In the genomic region with DNA sequence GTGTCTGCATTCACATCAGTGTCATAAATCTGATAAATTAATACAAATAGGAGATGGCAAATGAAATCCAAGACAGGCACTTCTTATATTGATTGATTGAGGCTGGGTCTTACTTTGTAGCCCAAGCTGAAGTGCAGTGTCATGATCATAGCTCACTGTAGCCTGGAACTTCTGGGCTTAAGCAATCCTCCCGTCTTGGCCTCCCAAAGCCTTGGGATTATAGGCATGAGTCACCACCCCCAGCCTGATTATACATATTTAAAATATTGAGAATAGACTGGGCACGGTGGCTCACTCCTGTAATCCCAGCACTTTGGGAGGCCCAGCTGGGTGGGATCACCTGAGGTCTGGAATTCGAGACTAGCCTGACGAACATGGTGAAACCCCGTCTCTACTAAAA, we compare ENCODE assay signal across 25 cellular contexts. TPM values are rescaled to one million over a fixed set of nuclear protein-coding genes. Genes with fewer than 3 reads are reported as not detected.
DNase-seq lines count a peak whose midpoint lies in the region; ATAC-seq, FAIRE-seq and TF ChIP-seq lines count a peak whose summit lies in the region.
"Had no signal": no experiment of that assay in that cellular context is flagged by ENCODE, and none has a peak within 500 bp of the region (broad histone marks: within the 10 kb centered on the region; RNA-seq: fewer than 3 reads in every experiment).

No MANE protein-coding gene starts in this region.

- H3K27ac ChIP-seq in RWPE1 (peak overlapping the region; percentile 29; the same call in 1 of the 2 replicates), fibroblast of lung (ENCODE audit: insufficient read depth, low read length) (no peak overlapping the region), subcutaneous abdominal adipose tissue (ENCODE audit: low read depth, low read length) (peak overlapping the region; percentile 17)
- H3K27ac ChIP-seq: body of pancreas, hepatocyte, tibial nerve had no signal

- DNase-seq in activated T-cell treated with anti-CD3 and anti-CD28 coated beads, Interleukin-2, amount 50 U/mL, for 24 hours: no peak
- DNase-seq in activated T-cell treated with anti-CD3 and anti-CD28 coated beads, Interleukin-2, amount 50 U/mL, for 4 hours: no peak
- DNase-seq in RWPE1 (ENCODE audit: low spot score) (no peak), fibroblast of lung (ENCODE audit: low read depth in 2 of 2) (peak; percentile 20 to 47), iPS-NIHi7 (ENCODE audit: extremely low spot score) (no peak), SIG-M5 (lab: John Stamatoyannopoulos, UW) (no peak), urothelium cell line (ENCODE audit: low spot score) (no peak)
- DNase-seq: activated naive CD4-positive, alpha-beta T cell treated with anti-CD3 and anti-CD28 coated beads, Interleukin-2, amount 50 U/mL, for 16 hours; activated T-cell treated with anti-CD3 and anti-CD28 coated beads for 4 hours; body of pancreas; CD4-positive, alpha-beta memory T cell; DND-41; mesendoderm; NCI-H1092; NCI-H2107; psoas muscle; stimulated activated CD4-positive, alpha-beta T cell treated with anti-CD3 and anti-CD28 coated beads, Interleukin-12 subunit alpha, Interleukin-12 subunit beta, amount 100 ng/mL, for 4 hours had no signal

- no peak for FAIRE-seq in urothelium cell line (lab: Jason Lieb, UNC)
- FAIRE-seq: A204.1, RCC 7860 had no signal

- H3K4me2 ChIP-seq in fibroblast of lung (ENCODE audit: extremely low read depth, insufficient read depth, low read length): no peak overlapping the region
- H3K4me2 ChIP-seq: hepatocyte had no signal

- H3K4me3 Mint-ChIP-seq in activated T-cell treated with anti-CD3 and anti-CD28 coated beads, Interleukin-2, amount 50 U/mL, for 24 hours: no peak overlapping the region
- no peak overlapping the region for H3K4me3 Mint-ChIP-seq in activated T-cell treated with anti-CD3 and anti-CD28 coated beads, Interleukin-2, amount 50 U/mL, for 4 hours
- H3K4me3 Mint-ChIP-seq: CD4-positive, alpha-beta memory T cell; dendritic cell treated with granulocyte-macrophage colony-stimulating factor and Interleukin-4, amounts not matched to agents 40 ng/mL and 50 ng/mL, for 4 days; stimulated activated memory B cell treated with anti-CD40 and anti-IgM and Interleukin-4, amounts not matched to agents 10 μg/mL and 1 μg/mL and 100 μg/mL, for 72 hours had no signal

- H3K4me1 ChIP-seq in fibroblast of lung (ENCODE audit: control insufficient read depth, extremely low read depth, insufficient read depth, low read length) (no peaks in the 10 kb centered on the region), subcutaneous abdominal adipose tissue (ENCODE audit: control insufficient read depth in 5 of 5, insufficient read depth in 5 of 5, low read length in 5 of 5) (peaks cover 0 to 15% (median 9%) of the 10 kb centered on the region in 5 donors)
- H3K4me1 ChIP-seq: body of pancreas had no signal

- H3K9me3 Mint-ChIP-seq in activated T-cell treated with anti-CD3 and anti-CD28 coated beads, Interleukin-2, amount 50 U/mL, for 24 hours: no peaks in the 10 kb centered on the region
- H3K9me3 Mint-ChIP-seq in activated T-cell treated with anti-CD3 and anti-CD28 coated beads, Interleukin-2, amount 50 U/mL, for 4 hours: no peaks in the 10 kb centered on the region
- H3K9me3 Mint-ChIP-seq: CD4-positive, alpha-beta memory T cell; dendritic cell treated with granulocyte-macrophage colony-stimulating factor and Interleukin-4, amounts not matched to agents 40 ng/mL and 50 ng/mL, for 4 days; stimulated activated memory B cell treated with anti-CD40 and anti-IgM and Interleukin-4, amounts not matched to agents 10 μg/mL and 1 μg/mL and 100 μg/mL, for 72 hours had no signal

- POLR2A ChIA-PET in RWPE1 (lab: Yijun Ruan, JAX; ENCODE audit: low non-redundant PET): no interaction called here

- H3K9me3 ChIP-seq in fibroblast of lung (ENCODE audit: control insufficient read depth, insufficient read depth, low read depth, low read length) (no peaks in the 10 kb centered on the region), subcutaneous abdominal adipose tissue (ENCODE audit: control insufficient read depth in 5 of 5, low read length in 5 of 5) (no peaks in the 10 kb centered on the region)
- H3K9me3 ChIP-seq: body of pancreas, psoas muscle, tibial nerve had no signal

- H3K9ac ChIP-seq in fibroblast of lung (ENCODE audit: insufficient read depth, low read length): no peak overlapping the region
- no peak overlapping the region for H3K9ac ChIP-seq in subcutaneous abdominal adipose tissue (ENCODE audit: low read length in 5 of 5)

- peaks cover 67% of the 10 kb centered on the region for H3K79me2 ChIP-seq in fibroblast of lung (ENCODE audit: control insufficient read depth, insufficient read depth, low read length)

- no peaks in the 10 kb centered on the region for H3K27me3 Mint-ChIP-seq in activated T-cell treated with anti-CD3 and anti-CD28 coated beads, Interleukin-2, amount 50 U/mL, for 24 hours
- no peaks in the 10 kb centered on the region for H3K27me3 Mint-ChIP-seq in activated T-cell treated with anti-CD3 and anti-CD28 coated beads, Interleukin-2, amount 50 U/mL, for 4 hours (ENCODE audit: low read depth)
- H3K27me3 Mint-ChIP-seq: CD4-positive, alpha-beta memory T cell; dendritic cell treated with granulocyte-macrophage colony-stimulating factor and Interleukin-4, amounts not matched to agents 40 ng/mL and 50 ng/mL, for 4 days; stimulated activated memory B cell treated with anti-CD40 and anti-IgM and Interleukin-4, amounts not matched to agents 10 μg/mL and 1 μg/mL and 100 μg/mL, for 72 hours had no signal

- TF ChIP-seq CTCF in RWPE1 (conservative IDR thresholded peaks at IDR 0.05; ENCODE audit: low read depth): no peak
- no peak for TF ChIP-seq CTCF in fibroblast of lung (conservative IDR thresholded peaks at IDR 0.05 in 1 of 2, IDR thresholded peaks at IDR 0.05 in 1 of 2; ENCODE audit: low read depth in 1 of 2, low read length in 2 of 2)

- peaks cover 6% of the 10 kb centered on the region for H3K36me3 ChIP-seq in fibroblast of lung (ENCODE audit: control insufficient read depth, insufficient read depth, low read length)
- peaks cover 3 to 11% (median 7%) of the 10 kb centered on the region in 5 donors for H3K36me3 ChIP-seq in subcutaneous abdominal adipose tissue (ENCODE audit: control insufficient read depth in 5 of 5, insufficient read depth in 5 of 5, low read length in 5 of 5)

- H3K27ac Mint-ChIP-seq in activated T-cell treated with anti-CD3 and anti-CD28 coated beads, Interleukin-2, amount 50 U/mL, for 24 hours: peak overlapping the region; percentile 26
- H3K27ac Mint-ChIP-seq: dendritic cell treated with granulocyte-macrophage colony-stimulating factor and Interleukin-4, amounts not matched to agents 40 ng/mL and 50 ng/mL, for 4 days; stimulated activated memory B cell treated with anti-CD40 and anti-IgM and Interleukin-4, amounts not matched to agents 10 μg/mL and 1 μg/mL and 100 μg/mL, for 72 hours had no signal

- H3K27me3 ChIP-seq in fibroblast of lung (ENCODE audit: control insufficient read depth, insufficient read depth, low read length) (no peaks in the 10 kb centered on the region), subcutaneous abdominal adipose tissue (ENCODE audit: control insufficient read depth in 5 of 5, insufficient read depth in 4 of 5, low read length in 5 of 5) (no peaks in the 10 kb centered on the region)
- H3K27me3 ChIP-seq: body of pancreas, hepatocyte, tibial nerve had no signal

- no peak overlapping the region for H2AFZ ChIP-seq in fibroblast of lung (ENCODE audit: low read length)
- H2AFZ ChIP-seq: hepatocyte had no signal

- no peak overlapping the region for H3K4me3 ChIP-seq in fibroblast of lung (replicated peaks in 1 of 4; ENCODE audit: control extremely low read depth in 1 of 4, insufficient read depth in 1 of 4, low read depth in 3 of 4, low read length in 4 of 4)
- no peak overlapping the region for H3K4me3 ChIP-seq in subcutaneous abdominal adipose tissue (ENCODE audit: low read depth in 1 of 5, low read length in 5 of 5)
- H3K4me3 ChIP-seq: body of pancreas, hepatocyte, psoas muscle, tibial nerve had no signal

- H3K4me1 Mint-ChIP-seq in activated T-cell treated with anti-CD3 and anti-CD28 coated beads, Interleukin-2, amount 50 U/mL, for 24 hours (ENCODE audit: low read depth): peaks cover 24% of the 10 kb centered on the region
- H3K4me1 Mint-ChIP-seq in activated T-cell treated with anti-CD3 and anti-CD28 coated beads, Interleukin-2, amount 50 U/mL, for 4 hours (ENCODE audit: low read depth): peaks cover 6% of the 10 kb centered on the region

- CTCF ChIA-PET in RWPE1 (lab: Yijun Ruan, JAX): no interaction called here

- no peaks in the 10 kb centered on the region for H4K20me1 ChIP-seq in fibroblast of lung (ENCODE audit: control insufficient read depth, extremely low read depth, insufficient read depth, low read length)

- no peak for ATAC-seq in activated T-cell treated with anti-CD3 and anti-CD28 coated beads, Interleukin-2, amount 50 U/mL, for 4 hours
- ATAC-seq: body of pancreas; HCT116; stimulated activated memory B cell treated with anti-CD40 and anti-IgM and Interleukin-4, amounts not matched to agents 10 μg/mL and 1 μg/mL and 100 μg/mL, for 72 hours had no signal

- H3K36me3 Mint-ChIP-seq in activated T-cell treated with anti-CD3 and anti-CD28 coated beads, Interleukin-2, amount 50 U/mL, for 24 hours (ENCODE audit: low read depth): peaks cover 64% of the 10 kb centered on the region
- H3K36me3 Mint-ChIP-seq in activated T-cell treated with anti-CD3 and anti-CD28 coated beads, Interleukin-2, amount 50 U/mL, for 4 hours (ENCODE audit: insufficient read depth): peaks cover 18% of the 10 kb centered on the region

RNA-seq across cellular contexts. Expression of a gene that starts 51.3 kb away (rescaled TPM):
- total RNA-seq in activated T-cell treated with anti-CD3 and anti-CD28 coated beads, Interleukin-2, amount 50 U/mL, for 4 hours: 10 to 100 TPM; 79.9 to 96.2 (median 95.5) TPM
- 93.7 and 119 TPM in 2 replicates for total RNA-seq in fibroblast of lung
- polyA plus RNA-seq in fibroblast of lung: 76.0 and 76.7 TPM in 2 replicates
- 54.7 and 58.7 TPM in 2 replicates for polyA plus RNA-seq in fibroblast of lung (2012)
- polyA minus RNA-seq in fibroblast of lung (ENCODE audit: low replicate concordance): 42.1 and 43.5 TPM in 2 replicates

Comparison
In these comparisons a context has a peak if more than half of its experiments do, and no peak if none do; other contexts are left out.
1. DNase-seq: peak in fibroblast of lung (2 of 2); none in activated T-cell treated with anti-CD3 and anti-CD28 coated beads, Interleukin-2, amount 50 U/mL, for 24 hours (single experiment), activated T-cell treated with anti-CD3 and anti-CD28 coated beads, Interleukin-2, amount 50 U/mL, for 4 hours (single experiment), RWPE1 (single experiment), iPS-NIHi7 (single experiment), SIG-M5 (single experiment) and urothelium cell line (single experiment).